8 cellular contexts compared by ENCODE assay signal in genomic region chr7:103148131-103148993, GRCh38. TPM values are rescaled to one million over a fixed set of nuclear protein-coding genes. Genes with fewer than 3 reads are reported as not detected.
A peak's percentile ranks its signal among the peaks of the same experiment; 100 is the strongest.
DNase-seq lines count a peak whose midpoint lies in the region; ATAC-seq, FAIRE-seq and TF ChIP-seq lines count a peak whose summit lies in the region.

No MANE protein-coding gene starts in this region.

- peaks cover 21 to 29% of the 10 kb centered on the region in 2 donors for H3K36me3 Mint-ChIP-seq in activated naive CD4-positive, alpha-beta T cell treated with anti-CD3 and anti-CD28 coated beads, Interleukin-2, amount 50 U/mL, for 72 hours

- H3K27ac Mint-ChIP-seq in activated naive CD4-positive, alpha-beta T cell treated with anti-CD3 and anti-CD28 coated beads, Interleukin-2, amount 50 U/mL, for 72 hours: peak overlapping the region; percentile 93 to 99

- DNase-seq in AG04449 (ENCODE audit: low read depth, low spot score) (no peak), HEK293T (ENCODE audit: extremely low spot score) (no peak), Ammon's horn (ENCODE audit: low spot score) (no peak)
- DNase-seq in activated naive CD4-positive, alpha-beta T cell treated with anti-CD3 and anti-CD28 coated beads, Interleukin-2, amount 50 U/mL, for 72 hours (ENCODE audit: low spot score in 2 of 2): no peak
- DNase-seq in stimulated activated CD4-positive, alpha-beta T cell treated with anti-CD3 and anti-CD28 coated beads, Interleukin-2, amount 100 ng/mL, for 24 hours: no peak

- POLR2A ChIA-PET in AG04449 (lab: Yijun Ruan, JAX): interaction anchor here (0.9 to 1.3 kb wide), 5 partner anchors 9 to 73 kb away, joined by 3 to 5 read pairs (median 3); partner anchors contain the start of gene ARMC10
- POLR2A ChIA-PET in HEK293T (lab: Yijun Ruan, JAX): interaction anchor here (0.7 to 1.6 kb wide), 5 partner anchors 42 to 400 kb away, joined by 3 to 5 read pairs (median 4); partner anchors contain the start of genes ARMC10, FAM185A and FBXL13

- TF ChIP-seq CTCF in AG04449 (IDR thresholded peaks at IDR 0.05; ENCODE audit: insufficient read depth, low read length, missing control alignments): no peak

- peaks cover 0 to 1% of the 10 kb centered on the region in 2 donors for H3K9me3 Mint-ChIP-seq in activated naive CD4-positive, alpha-beta T cell treated with anti-CD3 and anti-CD28 coated beads, Interleukin-2, amount 50 U/mL, for 72 hours

- H3K27ac ChIP-seq in temporal lobe (ENCODE audit: low read depth, low read length): peak overlapping the region; percentile 93

- peak; percentile 47 for FAIRE-seq in islet of Langerhans (lab: Jason Lieb, UNC)

- ATAC-seq in activated naive CD4-positive, alpha-beta T cell treated with anti-CD3 and anti-CD28 coated beads, Interleukin-2, amount 50 U/mL, for 72 hours: no peak
- ATAC-seq in GM21737 (IDR thresholded peaks at IDR 0.05; ENCODE audit: unreplicated experiment): no peak

- peak overlapping the region; percentile 77 for H3K4me3 ChIP-seq in AG04449 (ENCODE audit: low read depth, low read length)

- CTCF ChIA-PET in AG04449 (lab: Yijun Ruan, JAX) (interaction anchor here (1.2 kb wide), 1 partner anchor 10 kb away, joined by 5 read pairs; no protein-coding TSS in a partner anchor), HEK293T (lab: Yijun Ruan, JAX) (interaction anchor here (0.6 to 0.7 kb wide), 2 partner anchors 82 to 318 kb away, joined by 3 read pairs; no protein-coding TSS in a partner anchor)

TF ChIP-seq in HEK293T, 16 proteins besides CTCF, POLR2A, EP300 and RAD21:
- TF ChIP-seq FOXA1 (IDR thresholded peaks at IDR 0.05): no peak
- TF ChIP-seq L3MBTL2 (conservative IDR thresholded peaks at IDR 0.05): peak; percentile 0
- TF ChIP-seq ZNF384 (IDR thresholded peaks at IDR 0.05): peak; percentile 73; the same call in 1 of the 2 replicates
TF ChIP-seq in HEK293T: peak in this region for 2.

RNA-seq across cellular contexts. Expression of gene NAPEPLD, which starts 0.5 kb away (rescaled TPM):
- total RNA-seq in activated naive CD4-positive, alpha-beta T cell treated with anti-CD3 and anti-CD28 coated beads, Interleukin-2, amount 50 U/mL, for 72 hours: 1 to 10 TPM; 7.2 to 9.7 TPM
- 17.2 TPM for total RNA-seq in temporal lobe
